In the genomic region with DNA sequence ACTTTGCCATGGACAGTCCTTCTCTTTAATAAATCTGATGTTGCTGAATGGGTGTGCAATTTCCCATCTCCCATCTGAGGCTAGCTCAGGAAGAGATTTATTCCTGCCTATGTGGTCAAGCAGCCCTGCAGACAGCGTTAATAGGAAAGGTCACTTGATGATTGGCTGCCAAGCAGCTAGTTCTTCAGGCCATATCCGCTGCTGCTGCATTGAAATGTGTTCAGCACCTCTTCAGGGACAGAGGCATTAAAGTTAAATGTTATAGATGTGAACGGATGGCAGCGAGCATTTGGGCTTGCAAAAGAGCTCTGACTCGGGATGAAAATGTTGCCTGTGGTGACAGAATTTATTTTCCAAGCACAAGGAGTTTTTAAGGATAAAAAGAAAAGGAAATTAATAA, we compare ENCODE assay signal across 29 cellular contexts.
"Had no signal": no experiment of that assay in that cellular context is flagged by ENCODE, and none has a peak within 500 bp of the region (broad histone marks: within the 10 kb centered on the region; RNA-seq: fewer than 3 reads in every experiment).

No MANE protein-coding gene starts in this region.

- H3K27ac Mint-ChIP-seq: activated B cell treated with CpG ODN at 0.5 μM for 24 hours; activated CD4-positive, alpha-beta T cell treated with anti-CD3 and anti-CD28 coated beads, Interleukin-2, amount 10 ng/mL, durations not matched to agents 24 days and 14 days; activated CD8-positive, alpha-beta memory T cell treated with anti-CD3 and anti-CD28 coated beads, Interleukin-2, amount 10 ng/mL, durations not matched to agents 7 days and 5 days; activated naive CD4-positive, alpha-beta T cell treated with anti-CD3 and anti-CD28 coated beads, Interleukin-2, amount 50 U/mL, for 24 hours; activated T-cell treated with anti-CD3 and anti-CD28 coated beads, Interleukin-2, amount 50 U/mL, for 24 hours; activated T-helper 1 cell treated with anti-CD3 and anti-CD28 coated beads, Interleukin-12 subunit alpha, Interleukin-12 subunit beta, Interleukin-2, Interleukin-4 antibody, amounts not matched to agents 30 ng/mL and 10 ng/mL and 1 ng/mL, durations not matched to agents 14 hours and 24 hours and 36 hours had no signal

- H3K36me3 Mint-ChIP-seq: activated CD8-positive, alpha-beta memory T cell treated with anti-CD3 and anti-CD28 coated beads, Interleukin-2, amount 10 ng/mL, durations not matched to agents 7 days and 5 days; activated naive CD4-positive, alpha-beta T cell treated with anti-CD3 and anti-CD28 coated beads, Interleukin-2, amount 50 U/mL, for 24 hours had no signal

- H3K27me3 Mint-ChIP-seq: activated B cell treated with CpG ODN at 0.5 μM for 24 hours; activated CD4-positive, alpha-beta T cell treated with anti-CD3 and anti-CD28 coated beads, Interleukin-2, amount 10 ng/mL, durations not matched to agents 24 days and 14 days; activated CD8-positive, alpha-beta memory T cell treated with anti-CD3 and anti-CD28 coated beads, Interleukin-2, amount 10 ng/mL, durations not matched to agents 7 days and 5 days; activated naive CD4-positive, alpha-beta T cell treated with anti-CD3 and anti-CD28 coated beads, Interleukin-2, amount 50 U/mL, for 24 hours; activated T-cell treated with anti-CD3 and anti-CD28 coated beads, Interleukin-2, amount 50 U/mL, for 24 hours had no signal

- H3K9me3 Mint-ChIP-seq: activated CD4-positive, alpha-beta T cell treated with anti-CD3 and anti-CD28 coated beads, Interleukin-2, amount 10 ng/mL, durations not matched to agents 24 days and 14 days; activated T-helper 1 cell treated with anti-CD3 and anti-CD28 coated beads, Interleukin-12 subunit alpha, Interleukin-12 subunit beta, Interleukin-2, Interleukin-4 antibody, amounts not matched to agents 30 ng/mL and 10 ng/mL and 1 ng/mL, durations not matched to agents 14 hours and 24 hours and 36 hours had no signal

- H3K36me3 ChIP-seq: MG63, Peyer's patch, SJCRH30 had no signal

- H3K4me3 ChIP-seq: MG63, Peyer's patch, SJCRH30 had no signal

- H3K27me3 ChIP-seq: MG63, Peyer's patch, SJCRH30 had no signal

- H3K4me1 ChIP-seq: Peyer's patch, SJCRH30 had no signal

- DNase-seq: activated B cell treated with CpG ODN at 0.5 μM for 24 hours; activated CD4-positive, alpha-beta T cell treated with anti-CD3 and anti-CD28 coated beads for 1 hour; activated CD4-positive, alpha-beta T cell treated with anti-CD3 and anti-CD28 coated beads, Interleukin-2, amount 10 ng/mL, durations not matched to agents 24 days and 14 days; activated CD4-positive, alpha-beta T cell treated with anti-CD3 and anti-CD28 coated beads, Interleukin-2, amount 50 U/mL, for 48 hours; activated CD8-positive, alpha-beta memory T cell treated with anti-CD3 and anti-CD28 coated beads, Interleukin-2, amount 10 ng/mL, durations not matched to agents 7 days and 5 days; activated effector memory CD4-positive, alpha-beta T cell treated with Interleukin-2 at 50 U/mL for 16 hours; activated naive CD4-positive, alpha-beta T cell; activated T-cell treated with anti-CD3 and anti-CD28 coated beads, Interleukin-2, amount 50 U/mL, for 24 hours; aorta; central memory CD4-positive, alpha-beta T cell; MG63; MV-4-11; NCI-H1092 treated with DMSO at 0.1 percent for 48 hours; NCI-H1417 treated with DMSO at 0.1 percent for 48 hours; NCI-H1694 treated with DMSO at 0.1 percent for 48 hours; NCI-H2081; NCI-H510A treated with DMSO at 0.1 percent for 48 hours; NCI-H69; NK-92 treated with Interleukin-12 subunit alpha and Interleukin-12 subunit beta, amount 100 ng/mL, for 24 hours; OCI-M1; Peyer's patch; Right ventricle myocardium superior; SJCRH30; SK-N-SH; T-helper 1 cell had no signal

- H3K4me1 Mint-ChIP-seq: activated B cell treated with CpG ODN at 0.5 μM for 24 hours; activated CD4-positive, alpha-beta T cell treated with anti-CD3 and anti-CD28 coated beads, Interleukin-2, amount 10 ng/mL, durations not matched to agents 24 days and 14 days; activated CD8-positive, alpha-beta memory T cell treated with anti-CD3 and anti-CD28 coated beads, Interleukin-2, amount 10 ng/mL, durations not matched to agents 7 days and 5 days; activated naive CD4-positive, alpha-beta T cell treated with anti-CD3 and anti-CD28 coated beads, Interleukin-2, amount 50 U/mL, for 24 hours had no signal

- H3K9me3 ChIP-seq: MG63, Peyer's patch, SJCRH30, SK-N-SH had no signal

- H3K4me3 Mint-ChIP-seq: activated B cell treated with CpG ODN at 0.5 μM for 24 hours; activated CD4-positive, alpha-beta T cell treated with anti-CD3 and anti-CD28 coated beads, Interleukin-2, amount 10 ng/mL, durations not matched to agents 24 days and 14 days; activated CD8-positive, alpha-beta memory T cell treated with anti-CD3 and anti-CD28 coated beads, Interleukin-2, amount 10 ng/mL, durations not matched to agents 7 days and 5 days; activated naive CD4-positive, alpha-beta T cell treated with anti-CD3 and anti-CD28 coated beads, Interleukin-2, amount 50 U/mL, for 24 hours; activated T-cell treated with anti-CD3 and anti-CD28 coated beads, Interleukin-2, amount 50 U/mL, for 24 hours; activated T-helper 1 cell treated with anti-CD3 and anti-CD28 coated beads, Interleukin-12 subunit alpha, Interleukin-12 subunit beta, Interleukin-2, Interleukin-4 antibody, amounts not matched to agents 30 ng/mL and 10 ng/mL and 1 ng/mL, durations not matched to agents 14 hours and 24 hours and 36 hours had no signal

- H3K27ac ChIP-seq: KMS-11, Peyer's patch, RWPE1, SJCRH30 had no signal

- ATAC-seq: activated CD8-positive, alpha-beta memory T cell treated with anti-CD3 and anti-CD28 coated beads, Interleukin-2, amount 10 ng/mL, durations not matched to agents 7 days and 5 days had no signal
